Comparison of ENCODE assay signal across 1 cellular context in the genomic region with DNA sequence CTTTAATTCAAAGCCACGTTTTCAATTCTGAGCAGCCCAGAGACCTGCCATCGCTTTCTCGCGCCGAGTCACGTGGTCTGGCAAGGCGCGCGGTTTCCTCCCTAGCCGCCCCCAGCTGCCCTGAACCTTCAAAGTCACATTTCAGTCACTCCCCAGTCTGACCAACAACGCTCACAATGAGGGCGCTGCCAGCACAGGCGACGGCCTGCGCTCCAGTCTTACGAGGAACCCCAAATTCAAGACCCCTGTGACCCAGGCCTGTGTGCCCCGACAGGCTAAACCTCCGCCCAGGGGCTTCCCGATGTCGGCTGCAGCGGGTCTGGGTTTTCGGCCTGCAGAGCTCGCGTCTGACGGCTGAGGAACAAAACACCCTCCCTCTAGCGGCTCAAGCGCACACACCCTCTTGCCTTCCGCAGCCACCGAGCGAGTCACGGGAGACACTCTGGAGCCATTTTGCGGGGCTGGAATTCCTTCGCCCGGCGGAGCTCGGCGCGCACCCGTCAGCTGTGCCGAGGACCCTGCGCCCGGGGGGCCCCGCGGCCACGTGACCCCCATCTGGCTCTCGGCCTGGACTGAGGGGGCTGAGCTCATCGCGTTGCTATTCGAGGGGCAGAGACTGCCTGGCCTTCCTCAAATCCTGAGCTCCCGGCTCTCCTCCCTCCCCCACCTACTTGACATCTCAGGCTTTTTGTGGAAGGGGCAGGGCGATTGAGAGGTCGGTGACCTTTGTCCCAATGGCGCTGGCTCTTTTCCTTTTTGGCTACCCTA.
A peak's percentile ranks its signal among the peaks of the same experiment; 100 is the strongest.
TF ChIP-seq lines count a peak whose summit lies in the region.

No MANE protein-coding gene starts in this region.

TF ChIP-seq in GM12878, 131 proteins besides CTCF, POLR2A, EP300 and RAD21 (continued from another document):
- TF ChIP-seq, protein P1, sequence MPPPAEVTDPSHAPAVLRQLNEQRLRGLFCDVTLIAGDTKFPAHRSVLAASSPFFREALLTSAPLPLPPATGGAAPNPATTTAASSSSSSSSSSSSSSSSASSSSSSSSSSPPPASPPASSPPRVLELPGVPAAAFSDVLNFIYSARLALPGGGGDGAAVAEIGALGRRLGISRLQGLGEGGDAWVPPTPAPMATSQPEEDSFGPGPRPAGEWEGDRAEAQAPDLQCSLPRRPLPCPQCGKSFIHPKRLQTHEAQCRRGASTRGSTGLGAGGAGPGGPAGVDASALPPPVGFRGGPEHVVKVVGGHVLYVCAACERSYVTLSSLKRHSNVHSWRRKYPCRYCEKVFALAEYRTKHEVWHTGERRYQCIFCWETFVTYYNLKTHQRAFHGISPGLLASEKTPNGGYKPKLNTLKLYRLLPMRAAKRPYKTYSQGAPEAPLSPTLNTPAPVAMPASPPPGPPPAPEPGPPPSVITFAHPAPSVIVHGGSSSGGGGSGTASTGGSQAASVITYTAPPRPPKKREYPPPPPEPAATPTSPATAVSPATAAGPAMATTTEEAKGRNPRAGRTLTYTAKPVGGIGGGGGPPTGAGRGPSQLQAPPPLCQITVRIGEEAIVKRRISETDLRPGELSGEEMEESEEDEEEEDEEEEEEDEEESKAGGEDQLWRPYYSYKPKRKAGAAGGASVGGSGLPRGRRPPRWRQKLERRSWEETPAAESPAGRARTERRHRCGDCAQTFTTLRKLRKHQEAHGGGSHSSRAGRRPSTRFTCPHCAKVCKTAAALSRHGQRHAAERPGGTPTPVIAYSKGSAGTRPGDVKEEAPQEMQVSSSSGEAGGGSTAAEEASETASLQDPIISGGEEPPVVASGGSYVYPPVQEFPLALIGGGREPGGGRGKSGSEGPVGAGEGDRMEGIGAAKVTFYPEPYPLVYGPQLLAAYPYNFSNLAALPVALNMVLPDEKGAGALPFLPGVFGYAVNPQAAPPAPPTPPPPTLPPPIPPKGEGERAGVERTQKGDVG (CRISPR knock-in tag; IDR thresholded peaks at IDR 0.05), result no peak
- TF ChIP-seq, protein P2, sequence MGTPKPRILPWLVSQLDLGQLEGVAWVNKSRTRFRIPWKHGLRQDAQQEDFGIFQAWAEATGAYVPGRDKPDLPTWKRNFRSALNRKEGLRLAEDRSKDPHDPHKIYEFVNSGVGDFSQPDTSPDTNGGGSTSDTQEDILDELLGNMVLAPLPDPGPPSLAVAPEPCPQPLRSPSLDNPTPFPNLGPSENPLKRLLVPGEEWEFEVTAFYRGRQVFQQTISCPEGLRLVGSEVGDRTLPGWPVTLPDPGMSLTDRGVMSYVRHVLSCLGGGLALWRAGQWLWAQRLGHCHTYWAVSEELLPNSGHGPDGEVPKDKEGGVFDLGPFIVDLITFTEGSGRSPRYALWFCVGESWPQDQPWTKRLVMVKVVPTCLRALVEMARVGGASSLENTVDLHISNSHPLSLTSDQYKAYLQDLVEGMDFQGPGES (IDR thresholded peaks at IDR 0.05), result no peak
- TF ChIP-seq SMC3 (IDR thresholded peaks at IDR 0.05; ENCODE audit: borderline replicate concordance, low read length), result peak; percentile 43; the same call in 1 of the 2 replicates
- no peak for TF ChIP-seq KDM1A (IDR thresholded peaks at IDR 0.05; ENCODE audit: borderline replicate concordance)
- TF ChIP-seq, protein P3, sequence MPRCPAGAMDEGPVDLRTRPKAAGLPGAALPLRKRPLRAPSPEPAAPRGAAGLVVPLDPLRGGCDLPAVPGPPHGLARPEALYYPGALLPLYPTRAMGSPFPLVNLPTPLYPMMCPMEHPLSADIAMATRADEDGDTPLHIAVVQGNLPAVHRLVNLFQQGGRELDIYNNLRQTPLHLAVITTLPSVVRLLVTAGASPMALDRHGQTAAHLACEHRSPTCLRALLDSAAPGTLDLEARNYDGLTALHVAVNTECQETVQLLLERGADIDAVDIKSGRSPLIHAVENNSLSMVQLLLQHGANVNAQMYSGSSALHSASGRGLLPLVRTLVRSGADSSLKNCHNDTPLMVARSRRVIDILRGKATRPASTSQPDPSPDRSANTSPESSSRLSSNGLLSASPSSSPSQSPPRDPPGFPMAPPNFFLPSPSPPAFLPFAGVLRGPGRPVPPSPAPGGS (IDR thresholded peaks at IDR 0.05; ENCODE audit: borderline replicate concordance, insufficient read depth, low read depth, low read length, poor library complexity, severe bottlenecking), result no peak
- TF ChIP-seq, protein P4, sequence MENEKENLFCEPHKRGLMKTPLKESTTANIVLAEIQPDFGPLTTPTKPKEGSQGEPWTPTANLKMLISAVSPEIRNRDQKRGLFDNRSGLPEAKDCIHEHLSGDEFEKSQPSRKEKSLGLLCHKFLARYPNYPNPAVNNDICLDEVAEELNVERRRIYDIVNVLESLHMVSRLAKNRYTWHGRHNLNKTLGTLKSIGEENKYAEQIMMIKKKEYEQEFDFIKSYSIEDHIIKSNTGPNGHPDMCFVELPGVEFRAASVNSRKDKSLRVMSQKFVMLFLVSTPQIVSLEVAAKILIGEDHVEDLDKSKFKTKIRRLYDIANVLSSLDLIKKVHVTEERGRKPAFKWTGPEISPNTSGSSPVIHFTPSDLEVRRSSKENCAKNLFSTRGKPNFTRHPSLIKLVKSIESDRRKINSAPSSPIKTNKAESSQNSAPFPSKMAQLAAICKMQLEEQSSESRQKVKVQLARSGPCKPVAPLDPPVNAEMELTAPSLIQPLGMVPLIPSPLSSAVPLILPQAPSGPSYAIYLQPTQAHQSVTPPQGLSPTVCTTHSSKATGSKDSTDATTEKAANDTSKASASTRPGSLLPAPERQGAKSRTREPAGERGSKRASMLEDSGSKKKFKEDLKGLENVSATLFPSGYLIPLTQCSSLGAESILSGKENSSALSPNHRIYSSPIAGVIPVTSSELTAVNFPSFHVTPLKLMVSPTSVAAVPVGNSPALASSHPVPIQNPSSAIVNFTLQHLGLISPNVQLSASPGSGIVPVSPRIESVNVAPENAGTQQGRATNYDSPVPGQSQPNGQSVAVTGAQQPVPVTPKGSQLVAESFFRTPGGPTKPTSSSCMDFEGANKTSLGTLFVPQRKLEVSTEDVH (IDR thresholded peaks at IDR 0.05; ENCODE audit: low read depth, partially characterized antibody), result no peak
- TF ChIP-seq RAD51 (IDR thresholded peaks at IDR 0.05), result peak; percentile 91
- no peak for TF ChIP-seq POLR2AphosphoS5 (IDR thresholded peaks at IDR 0.05; ENCODE audit: low read length)
- TF ChIP-seq SIN3A (IDR thresholded peaks at IDR 0.05; ENCODE audit: low read depth, low read length), result no peak
- TF ChIP-seq PAX8 (IDR thresholded peaks at IDR 0.05), result no peak
- no peak for TF ChIP-seq TCF7 (IDR thresholded peaks at IDR 0.05; ENCODE audit: borderline replicate concordance)
- TF ChIP-seq, protein P5, sequence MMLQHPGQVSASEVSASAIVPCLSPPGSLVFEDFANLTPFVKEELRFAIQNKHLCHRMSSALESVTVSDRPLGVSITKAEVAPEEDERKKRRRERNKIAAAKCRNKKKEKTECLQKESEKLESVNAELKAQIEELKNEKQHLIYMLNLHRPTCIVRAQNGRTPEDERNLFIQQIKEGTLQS (IDR thresholded peaks at IDR 0.05; ENCODE audit: borderline replicate concordance, extremely low read depth, low read depth, low read length), result no peak
- TF ChIP-seq NR2C1 (IDR thresholded peaks at IDR 0.05), result no peak
